15 cellular contexts compared by ENCODE assay signal in the genomic region with DNA sequence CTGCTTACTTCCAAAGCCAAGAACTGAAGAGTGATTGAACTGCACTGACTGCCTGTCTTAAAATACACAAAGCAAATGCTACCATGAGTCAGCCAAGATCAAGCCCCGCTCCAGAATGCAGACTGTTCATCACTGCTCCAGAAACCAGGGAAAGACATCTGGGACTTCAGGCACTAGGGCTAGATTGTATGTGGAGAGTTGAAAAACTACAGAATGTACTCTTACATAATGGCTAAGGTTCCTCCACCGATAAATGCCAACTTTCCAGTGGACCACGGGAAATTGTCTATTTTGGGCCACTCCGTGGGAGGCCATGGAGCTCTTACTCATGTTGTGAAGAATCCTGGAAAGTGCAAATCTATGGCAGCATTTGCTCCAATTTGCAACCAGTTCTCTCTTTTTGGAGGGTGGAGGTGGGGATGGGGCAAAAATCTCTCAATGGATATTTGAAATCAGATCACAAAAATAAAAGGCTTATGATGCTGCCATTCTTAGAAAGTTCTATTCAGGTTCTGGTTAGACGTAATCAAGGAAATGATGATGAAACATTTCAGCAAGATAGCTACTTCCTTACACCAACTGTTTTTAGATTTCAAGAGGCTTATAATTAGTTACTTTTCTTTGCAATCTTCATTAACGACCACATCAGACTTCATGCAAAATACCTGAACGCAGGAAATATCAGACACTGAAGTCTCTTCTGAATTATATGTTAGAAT. TPM values are rescaled to one million over a fixed set of nuclear protein-coding genes. Genes with fewer than 3 reads are reported as not detected.
DNase-seq lines count a peak whose midpoint lies in the region; FAIRE-seq and TF ChIP-seq lines count a peak whose summit lies in the region.
"Had no signal": no experiment of that assay in that cellular context is flagged by ENCODE, and none has a peak within 500 bp of the region (broad histone marks: within the 10 kb centered on the region; RNA-seq: fewer than 3 reads in every experiment).

No MANE protein-coding gene starts in this region.

- peak overlapping the region; percentile 14 for H3K27ac Mint-ChIP-seq in astrocyte (ENCODE audit: unreplicated experiment)
- H3K27ac Mint-ChIP-seq: activated T-helper 17 cell treated with anti-CD3 and anti-CD28 coated beads, Interleukin-2, amount 50 U/mL, for 72 hours; IgD-negative memory B cell had no signal

- H3K27ac ChIP-seq in HEK293 (ENCODE audit: extremely low read depth, low read depth, low read length) = no peak overlapping the region
- H3K27ac ChIP-seq in astrocyte (ENCODE audit: low read depth, low read length) = peak overlapping the region; percentile 11

- peak overlapping the region; percentile 43 for H2AFZ ChIP-seq in astrocyte (ENCODE audit: low read depth, low read length)

- peaks cover 15% of the 10 kb centered on the region for H3K4me1 Mint-ChIP-seq in astrocyte (ENCODE audit: low read depth, unreplicated experiment)
- H3K4me1 Mint-ChIP-seq: activated T-helper 17 cell treated with anti-CD3 and anti-CD28 coated beads, Interleukin-2, amount 50 U/mL, for 72 hours; IgD-negative memory B cell had no signal

- H3K4me1 ChIP-seq in HEK293 (ENCODE audit: control insufficient read depth, insufficient read depth, low read length) (no peaks in the 10 kb centered on the region), astrocyte (ENCODE audit: insufficient read depth, low read length) (peaks cover 8% of the 10 kb centered on the region)

- no peaks in the 10 kb centered on the region for H3K79me2 ChIP-seq in astrocyte (ENCODE audit: insufficient read depth, low read length)

- POLR2A ChIA-PET in AG04449 (lab: Yijun Ruan, JAX) (interaction anchor here (0.6 kb wide), 1 partner anchor 34 kb away, joined by 3 read pairs; no protein-coding TSS in a partner anchor), HEK293 (lab: Yijun Ruan, JAX) (no interaction called here)

- peak; percentile 67 for DNase-seq in AG04449 (ENCODE audit: low read depth, low spot score)
- DNase-seq in astrocyte (ENCODE audit: low read depth) = peak; percentile 80
- peak; percentile 23 for DNase-seq in medulla oblongata (ENCODE audit: extremely low spot score)
- DNase-seq in GDM1 (lab: John Stamatoyannopoulos, UW) = no peak
- no peak for DNase-seq in DMS79 treated with DMSO at 0.1 percent for 48 hours (lab: John Stamatoyannopoulos, UW)
- DNase-seq in GM19240 (ENCODE audit: insufficient read length, low spot score) = no peak
- no peak for DNase-seq in NCI-H1417 treated with DMSO at 0.1 percent for 48 hours (lab: John Stamatoyannopoulos, UW)
- DNase-seq: activated CD4-positive, alpha-beta T cell treated with anti-CD3 and anti-CD28 coated beads for 1 hour; cortex of kidney; glutamatergic neuron; mesendoderm; NCI-H2171 treated with DMSO at 0.1 percent for 48 hours had no signal

- H3K4me3 Mint-ChIP-seq in astrocyte (ENCODE audit: unreplicated experiment) = no peak overlapping the region
- H3K4me3 Mint-ChIP-seq: activated T-helper 17 cell treated with anti-CD3 and anti-CD28 coated beads, Interleukin-2, amount 50 U/mL, for 72 hours; IgD-negative memory B cell had no signal

- no peak overlapping the region for H3K9ac ChIP-seq in astrocyte (ENCODE audit: low read length)

- H3K36me3 ChIP-seq in HEK293 (ENCODE audit: control insufficient read depth in 2 of 2, insufficient read depth in 1 of 2, low read length in 2 of 2) (no peaks in the 10 kb centered on the region), astrocyte (ENCODE audit: insufficient read depth, low read length) (no peaks in the 10 kb centered on the region)

- H3K9me3 ChIP-seq in HEK293 (ENCODE audit: control insufficient read depth, insufficient read depth, low read depth, low read length) (no peaks in the 10 kb centered on the region), astrocyte (ENCODE audit: insufficient read depth, low read depth, low read length) (no peaks in the 10 kb centered on the region)

- FAIRE-seq in astrocyte (lab: Jason Lieb, UNC) = peak; percentile 97

- H3K4me2 ChIP-seq in astrocyte (ENCODE audit: low read length) = peak overlapping the region; percentile 56

- no peaks in the 10 kb centered on the region for H4K20me1 ChIP-seq in astrocyte (ENCODE audit: insufficient read depth, low read length)

- no peaks in the 10 kb centered on the region for H3K27me3 Mint-ChIP-seq in astrocyte (ENCODE audit: low read depth, unreplicated experiment)
- H3K27me3 Mint-ChIP-seq: IgD-negative memory B cell had no signal

- TF ChIP-seq CTCF in AG04449 (IDR thresholded peaks at IDR 0.05; ENCODE audit: insufficient read depth, low read length, missing control alignments) = no peak
- TF ChIP-seq CTCF in HEK293 (tag by site-specific recombination; IDR thresholded peaks at IDR 0.05) = no peak
- no peak for TF ChIP-seq CTCF in astrocyte (IDR thresholded peaks at IDR 0.05; ENCODE audit: insufficient read depth, low read depth, low read length)

- CTCF ChIA-PET in AG04449 (lab: Yijun Ruan, JAX) = interaction anchor here (0.9 to 1.4 kb wide), 2 partner anchors 11 to 202 kb away, joined by 3 to 4 read pairs; a partner anchor contains a TSS
- CTCF ChIA-PET in HEK293 (lab: Yijun Ruan, JAX) = no interaction called here

- no peaks in the 10 kb centered on the region for H3K9me3 Mint-ChIP-seq in astrocyte (ENCODE audit: unreplicated experiment)
- H3K9me3 Mint-ChIP-seq: activated T-helper 17 cell treated with anti-CD3 and anti-CD28 coated beads, Interleukin-2, amount 50 U/mL, for 72 hours had no signal

- H3K4me3 ChIP-seq in AG04449 (ENCODE audit: low read depth, low read length) = no peak overlapping the region
- H3K4me3 ChIP-seq in HEK293 (ENCODE audit: low read depth, low read length) = no peak overlapping the region
- H3K4me3 ChIP-seq in astrocyte (ENCODE audit: insufficient read depth, low read depth, low read length) = no peak overlapping the region

- H3K36me3 Mint-ChIP-seq in astrocyte (ENCODE audit: low read depth, unreplicated experiment) = no peaks in the 10 kb centered on the region
- H3K36me3 Mint-ChIP-seq: IgD-negative memory B cell had no signal

- H3K27me3 ChIP-seq in astrocyte (ENCODE audit: insufficient read depth, low read length) = no peaks in the 10 kb centered on the region

TF ChIP-seq in HEK293, 187 proteins besides CTCF, POLR2A, EP300 and RAD21:
- TF ChIP-seq, protein P1, sequence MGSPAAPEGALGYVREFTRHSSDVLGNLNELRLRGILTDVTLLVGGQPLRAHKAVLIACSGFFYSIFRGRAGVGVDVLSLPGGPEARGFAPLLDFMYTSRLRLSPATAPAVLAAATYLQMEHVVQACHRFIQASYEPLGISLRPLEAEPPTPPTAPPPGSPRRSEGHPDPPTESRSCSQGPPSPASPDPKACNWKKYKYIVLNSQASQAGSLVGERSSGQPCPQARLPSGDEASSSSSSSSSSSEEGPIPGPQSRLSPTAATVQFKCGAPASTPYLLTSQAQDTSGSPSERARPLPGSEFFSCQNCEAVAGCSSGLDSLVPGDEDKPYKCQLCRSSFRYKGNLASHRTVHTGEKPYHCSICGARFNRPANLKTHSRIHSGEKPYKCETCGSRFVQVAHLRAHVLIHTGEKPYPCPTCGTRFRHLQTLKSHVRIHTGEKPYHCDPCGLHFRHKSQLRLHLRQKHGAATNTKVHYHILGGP (tag by site-specific recombination; IDR thresholded peaks at IDR 0.05) = peak; percentile 96
- TF ChIP-seq ZNF248 (tag by site-specific recombination; IDR thresholded peaks at IDR 0.05) (no peak), ZNF548 (tag by site-specific recombination; IDR thresholded peaks at IDR 0.05) (no peak)
- TF ChIP-seq, protein P2, sequence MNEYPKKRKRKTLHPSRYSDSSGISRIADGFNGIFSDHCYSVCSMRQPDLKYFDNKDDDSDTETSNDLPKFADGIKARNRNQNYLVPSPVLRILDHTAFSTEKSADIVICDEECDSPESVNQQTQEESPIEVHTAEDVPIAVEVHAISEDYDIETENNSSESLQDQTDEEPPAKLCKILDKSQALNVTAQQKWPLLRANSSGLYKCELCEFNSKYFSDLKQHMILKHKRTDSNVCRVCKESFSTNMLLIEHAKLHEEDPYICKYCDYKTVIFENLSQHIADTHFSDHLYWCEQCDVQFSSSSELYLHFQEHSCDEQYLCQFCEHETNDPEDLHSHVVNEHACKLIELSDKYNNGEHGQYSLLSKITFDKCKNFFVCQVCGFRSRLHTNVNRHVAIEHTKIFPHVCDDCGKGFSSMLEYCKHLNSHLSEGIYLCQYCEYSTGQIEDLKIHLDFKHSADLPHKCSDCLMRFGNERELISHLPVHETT (tag by site-specific recombination; IDR thresholded peaks at IDR 0.05) = no peak

RNA-seq across cellular contexts. Expression of a gene that starts 11.8 kb away (rescaled TPM):
- 49.1 and 55.3 TPM in 2 replicates for total RNA-seq in astrocyte
- total RNA-seq: activated T-helper 17 cell treated with anti-CD3 and anti-CD28 coated beads, Interleukin-2, amount 50 U/mL, for 72 hours had no signal

Comparison
In these comparisons a context has a peak if more than half of its experiments do, and no peak if none do; other contexts are left out.
1. DNase-seq: peak in AG04449 (single experiment), astrocyte (single experiment) and medulla oblongata (single experiment); none in GDM1 (single experiment), DMS79 treated with DMSO at 0.1 percent for 48 hours (single experiment), GM19240 (single experiment) and NCI-H1417 treated with DMSO at 0.1 percent for 48 hours (single experiment).